In genomic region chr13:109737606-109738005, GRCh38 we compare ENCODE assay signal across 17 cellular contexts. TPM values are rescaled to one million over a fixed set of nuclear protein-coding genes. Genes with fewer than 3 reads are reported as not detected.
DNase-seq lines count a peak whose midpoint lies in the region; TF ChIP-seq lines count a peak whose summit lies in the region.
"Had no signal": no experiment of that assay in that cellular context is flagged by ENCODE, and none has a peak within 500 bp of the region (broad histone marks: within the 10 kb centered on the region; RNA-seq: fewer than 3 reads in every experiment).

No MANE protein-coding gene starts in this region.

- no peak overlapping the region for H3K4me3 ChIP-seq in epithelial cell of esophagus (ENCODE audit: low read length)
- H3K4me3 ChIP-seq in smooth muscle cell: no peak overlapping the region
- no peak overlapping the region for H3K4me3 ChIP-seq in SK-N-SH (ENCODE audit: low read depth in 2 of 2, low read length in 1 of 2)
- no peak overlapping the region for H3K4me3 ChIP-seq in transverse colon
- H3K4me3 ChIP-seq: hepatocyte had no signal

- DNase-seq in activated CD4-positive, alpha-beta T cell treated with anti-CD3 and anti-CD28 coated beads for 48 hours: peak; percentile 69
- no peak for DNase-seq in activated CD4-positive, alpha-beta T cell treated with anti-CD3 and anti-CD28 coated beads, Interleukin-2, amount 10 ng/mL, durations not matched to agents 7 days and 5 days
- DNase-seq in HT-29 (ENCODE audit: low spot score): peak; percentile 20
- DNase-seq in epithelial cell of esophagus (ENCODE audit: low read depth): peak; percentile 83
- DNase-seq in smooth muscle cell (lab: John Stamatoyannopoulos, UW; ENCODE audit: unreplicated experiment): no peak
- DNase-seq in SK-N-SH: no peak
- DNase-seq in transverse colon: no peak
- no peak for DNase-seq in NCI-H1417 treated with DMSO at 0.1 percent for 48 hours (lab: John Stamatoyannopoulos, UW)
- DNase-seq: activated CD8-positive, alpha-beta memory T cell treated with anti-CD3 and anti-CD28 coated beads for 24 hours; activated gamma-delta T cell treated with Interleukin-2 at 50 U/mL for 16 hours; GOT3; NCI-H1417; NCI-H446; retina had no signal

- POLR2A ChIA-PET in activated CD4-positive, alpha-beta T cell treated with anti-CD3 and anti-CD28 coated beads, Interleukin-2, amount 10 ng/mL, durations not matched to agents 7 days and 5 days (lab: Charles Lee): no interaction called here
- POLR2A ChIA-PET in SK-N-SH (lab: Yijun Ruan, JAX): no interaction called here

- TF ChIP-seq EP300 in SK-N-SH (IDR thresholded peaks at IDR 0.05; ENCODE audit: borderline replicate concordance in 1 of 2, low read depth in 1 of 2, low read length in 1 of 2) (no peak), transverse colon (IDR thresholded peaks at IDR 0.05; ENCODE audit: low read depth) (no peak)

- TF ChIP-seq CTCF in epithelial cell of esophagus (IDR thresholded peaks at IDR 0.05; ENCODE audit: insufficient read depth, low read depth, low read length, missing control alignments) (no peak), smooth muscle cell (IDR thresholded peaks at IDR 0.05; ENCODE audit: borderline replicate concordance, insufficient read depth, poor library complexity, severe bottlenecking) (no peak), SK-N-SH (IDR thresholded peaks at IDR 0.05) (no peak), transverse colon (IDR thresholded peaks at IDR 0.05) (no peak)

- H3K36me3 ChIP-seq in smooth muscle cell (ENCODE audit: low read depth) (no peaks in the 10 kb centered on the region), SK-N-SH (replicated peaks in 1 of 2; ENCODE audit: control insufficient read depth in 1 of 2, insufficient read depth in 2 of 2, low read length in 1 of 2) (no peaks in the 10 kb centered on the region), transverse colon (no peaks in the 10 kb centered on the region)

- no peaks in the 10 kb centered on the region for H3K9me2 ChIP-seq in SK-N-SH

- peaks cover 5% of the 10 kb centered on the region for H3K4me1 Mint-ChIP-seq in activated CD4-positive, alpha-beta T cell treated with anti-CD3 and anti-CD28 coated beads, Interleukin-2, amount 10 ng/mL, durations not matched to agents 7 days and 5 days
- H3K4me1 Mint-ChIP-seq: IgD-negative memory B cell had no signal

- H3K4me2 ChIP-seq in smooth muscle cell: no peak overlapping the region
- H3K4me2 ChIP-seq in SK-N-SH: no peak overlapping the region
- H3K4me2 ChIP-seq: hepatocyte had no signal

- H3F3A ChIP-seq in smooth muscle cell (ENCODE audit: low read depth) (no peaks in the 10 kb centered on the region), SK-N-SH (replicated peaks; ENCODE audit: insufficient read depth) (no peaks in the 10 kb centered on the region)

- no peaks in the 10 kb centered on the region for H3K36me3 Mint-ChIP-seq in activated CD4-positive, alpha-beta T cell treated with anti-CD3 and anti-CD28 coated beads, Interleukin-2, amount 10 ng/mL, durations not matched to agents 7 days and 5 days (ENCODE audit: low read depth)
- H3K36me3 Mint-ChIP-seq: IgD-negative memory B cell had no signal

- H3K27me3 ChIP-seq in smooth muscle cell (ENCODE audit: low read depth) (no peaks in the 10 kb centered on the region), SK-N-SH (ENCODE audit: insufficient read depth) (no peaks in the 10 kb centered on the region), transverse colon (no peaks in the 10 kb centered on the region)
- H3K27me3 ChIP-seq: hepatocyte had no signal

- WGBS in smooth muscle cell (ENCODE audit: low lambda C conversion rate): 24% methylated on average over 5 of the region's 5 CpGs
- WGBS in SK-N-SH (ENCODE audit: low lambda C conversion rate): 60% methylated on average over 5 of the region's 5 CpGs
- 44 to 69% methylated on average over 4 to 5 of the region's 5 CpGs for WGBS in transverse colon (ENCODE audit: low coverage in 1 of 2), 2 donors

- no peak overlapping the region for H3K27ac Mint-ChIP-seq in activated CD4-positive, alpha-beta T cell treated with anti-CD3 and anti-CD28 coated beads, Interleukin-2, amount 10 ng/mL, durations not matched to agents 7 days and 5 days
- H3K27ac Mint-ChIP-seq: nephron had no signal

- no peak overlapping the region for H3K4me3 Mint-ChIP-seq in activated CD4-positive, alpha-beta T cell treated with anti-CD3 and anti-CD28 coated beads, Interleukin-2, amount 10 ng/mL, durations not matched to agents 7 days and 5 days
- H3K4me3 Mint-ChIP-seq: nephron had no signal

- H3K9me3 ChIP-seq in smooth muscle cell (replicated peaks; ENCODE audit: low read depth): no peaks in the 10 kb centered on the region
- H3K9me3 ChIP-seq in SK-N-SH: no peaks in the 10 kb centered on the region
- no peaks in the 10 kb centered on the region for H3K9me3 ChIP-seq in transverse colon

- intact Hi-C loops in transverse colon (cut with DNase I; ENCODE audit: low total_unique reads): no loop called here

- no peak for TF ChIP-seq POLR2A in transverse colon (IDR thresholded peaks at IDR 0.05)

- no peaks in the 10 kb centered on the region for H3K27me3 Mint-ChIP-seq in activated CD4-positive, alpha-beta T cell treated with anti-CD3 and anti-CD28 coated beads, Interleukin-2, amount 10 ng/mL, durations not matched to agents 7 days and 5 days

- H3K9ac ChIP-seq in smooth muscle cell (ENCODE audit: low read depth) (peak overlapping the region; percentile 51), SK-N-SH (no peak overlapping the region)

- no peak for TF ChIP-seq RAD21 in SK-N-SH (IDR thresholded peaks at IDR 0.05; ENCODE audit: low read length)

- H2AFZ ChIP-seq in smooth muscle cell (ENCODE audit: low read depth) (no peak overlapping the region), SK-N-SH (ENCODE audit: low read depth) (no peak overlapping the region)
- H2AFZ ChIP-seq: hepatocyte had no signal

- CTCF ChIA-PET in activated CD4-positive, alpha-beta T cell treated with anti-CD3 and anti-CD28 coated beads, Interleukin-2, amount 10 ng/mL, durations not matched to agents 7 days and 5 days (lab: Charles Lee): interaction anchor here (1.3 kb wide), 1 partner anchor 27 kb away, joined by 3 read pairs; no protein-coding TSS in a partner anchor
- CTCF ChIA-PET in SK-N-SH (lab: Yijun Ruan, JAX): no interaction called here

- peaks cover 3% of the 10 kb centered on the region for H3K9me3 Mint-ChIP-seq in activated CD4-positive, alpha-beta T cell treated with anti-CD3 and anti-CD28 coated beads, Interleukin-2, amount 10 ng/mL, durations not matched to agents 7 days and 5 days
- H3K9me3 Mint-ChIP-seq: nephron had no signal

- in situ Hi-C loops in transverse colon (cut with MboI; ENCODE audit: low pct_ligation_motif_present in 1 of 4, low pct_unique_long_range_greater_than_20kb in 1 of 4, low sequenced_read_pairs in 3 of 4): no loop called here

- H3K27ac ChIP-seq in smooth muscle cell (ENCODE audit: low read depth) (peak overlapping the region; percentile 80), SK-N-SH (ENCODE audit: low read depth in 2 of 2, low read length in 1 of 2) (no peak overlapping the region), transverse colon (no peak overlapping the region)
- H3K27ac ChIP-seq: hepatocyte had no signal

- no peaks in the 10 kb centered on the region for H4K20me1 ChIP-seq in smooth muscle cell (ENCODE audit: low read depth)
- no peaks in the 10 kb centered on the region for H4K20me1 ChIP-seq in SK-N-SH (ENCODE audit: insufficient read depth)

- no peaks in the 10 kb centered on the region for H3K4me1 ChIP-seq in smooth muscle cell (ENCODE audit: low read depth)
- H3K4me1 ChIP-seq in SK-N-SH (ENCODE audit: control insufficient read depth in 1 of 2, insufficient read depth in 2 of 2, low read depth in 1 of 2, low read length in 1 of 2): peaks cover 0 to 2% of the 10 kb centered on the region in 2 experiments; a peak in 1 of 4 replicates
- no peaks in the 10 kb centered on the region for H3K4me1 ChIP-seq in transverse colon

- no peaks in the 10 kb centered on the region for H3K79me2 ChIP-seq in smooth muscle cell (ENCODE audit: low read depth)
- no peaks in the 10 kb centered on the region for H3K79me2 ChIP-seq in SK-N-SH (ENCODE audit: insufficient read depth)
- H3K79me2 ChIP-seq: hepatocyte had no signal

TF ChIP-seq in SK-N-SH, 30 proteins besides CTCF, POLR2A, EP300 and RAD21 (continues in another document):
- TF ChIP-seq MXI1 (IDR thresholded peaks at IDR 0.05; ENCODE audit: low read depth, low read length) (no peak), ELF1 (IDR thresholded peaks at IDR 0.05) (no peak), USF1 (IDR thresholded peaks at IDR 0.05; ENCODE audit: borderline replicate concordance, low read depth) (no peak), SIN3A (IDR thresholded peaks at IDR 0.05; ENCODE audit: borderline replicate concordance, low read depth, low read length) (no peak)
- TF ChIP-seq, protein P1, sequence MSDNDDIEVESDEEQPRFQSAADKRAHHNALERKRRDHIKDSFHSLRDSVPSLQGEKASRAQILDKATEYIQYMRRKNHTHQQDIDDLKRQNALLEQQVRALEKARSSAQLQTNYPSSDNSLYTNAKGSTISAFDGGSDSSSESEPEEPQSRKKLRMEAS (IDR thresholded peaks at IDR 0.05; ENCODE audit: low read depth): no peak

RNA-seq across cellular contexts. Expression of gene IRS2, which starts 48.8 kb away (rescaled TPM):
- 1 to 10 TPM; 3.4 to 4.2 TPM for total RNA-seq in activated CD4-positive, alpha-beta T cell treated with anti-CD3 and anti-CD28 coated beads, Interleukin-2, amount 10 ng/mL, durations not matched to agents 7 days and 5 days
- total RNA-seq in HT-29 (2014; rRNA removed; shearing (Covaris generic)): 8.2 and 9.1 TPM in 2 replicates
- total RNA-seq in smooth muscle cell (0.72 and 0.90 TPM in 2 replicates), transverse colon (10 to 100 TPM; 12.5 to 72.6 (median 28.5) TPM)
- polyA plus RNA-seq in smooth muscle cell (1.2 and 1.7 TPM in 2 replicates), SK-N-SH (2012; rRNA removed) (5.2 and 7.0 TPM in 2 replicates)
- 10.6 and 11.1 TPM in 2 replicates for polyA plus RNA-seq in SK-N-SH (2012; cell fraction: cytosol; rRNA removed)
- 9.2 and 9.9 TPM in 2 replicates for polyA plus RNA-seq in SK-N-SH (2012; cell fraction: nucleus; rRNA removed)

Comparison
In these comparisons a context has a peak if more than half of its experiments do, and no peak if none do; other contexts are left out.
1. DNase-seq: peak in activated CD4-positive, alpha-beta T cell treated with anti-CD3 and anti-CD28 coated beads for 48 hours (single experiment), HT-29 (single experiment) and epithelial cell of esophagus (single experiment); none in activated CD4-positive, alpha-beta T cell treated with anti-CD3 and anti-CD28 coated beads, Interleukin-2, amount 10 ng/mL, durations not matched to agents 7 days and 5 days (single experiment), smooth muscle cell (single experiment), SK-N-SH (single experiment), transverse colon (single experiment) and NCI-H1417 treated with DMSO at 0.1 percent for 48 hours (single experiment).